9 cellular contexts compared by ENCODE assay signal in genomic region chr7:35727571-35727970, GRCh38. TPM values are rescaled to one million over a fixed set of nuclear protein-coding genes. Genes with fewer than 3 reads are reported as not detected.
A peak's percentile ranks its signal among the peaks of the same experiment; 100 is the strongest.
DNase-seq lines count a peak whose midpoint lies in the region; ATAC-seq and TF ChIP-seq lines count a peak whose summit lies in the region.
"Had no signal": no experiment of that assay in that cellular context is flagged by ENCODE, and none has a peak within 500 bp of the region (broad histone marks: within the 10 kb centered on the region; RNA-seq: fewer than 3 reads in every experiment).

No MANE protein-coding gene starts in this region.

- H3K27me3 ChIP-seq in CD4-positive, alpha-beta memory T cell (ENCODE audit: insufficient read depth, low read length) = no peaks in the 10 kb centered on the region
- H3K27me3 ChIP-seq: esophagus muscularis mucosa had no signal

- ATAC-seq in GM18907 (IDR thresholded peaks at IDR 0.05; ENCODE audit: unreplicated experiment) (peak; percentile 14), GM19328 (IDR thresholded peaks at IDR 0.05; ENCODE audit: unreplicated experiment) (no peak), HG02763 (IDR thresholded peaks at IDR 0.05; ENCODE audit: unreplicated experiment) (no peak)

- H3K9me3 ChIP-seq in CD4-positive, alpha-beta memory T cell (ENCODE audit: control insufficient read depth in 1 of 2, low read length in 2 of 2) = no peaks in the 10 kb centered on the region
- H3K9me3 ChIP-seq: esophagus muscularis mucosa had no signal

- no peak overlapping the region for H3K4me3 Mint-ChIP-seq in CD4-positive, alpha-beta memory T cell

- TF ChIP-seq POLR2A in NB4 (IDR thresholded peaks at IDR 0.05; ENCODE audit: extremely low read depth, insufficient read length) = no peak

- peaks cover 0 to 4% of the 10 kb centered on the region in 2 donors for H3K36me3 Mint-ChIP-seq in CD4-positive, alpha-beta memory T cell

- POLR2A ChIA-PET in CD4-positive, alpha-beta memory T cell (lab: Charles Lee; ENCODE audit: partially characterized antibody) = interaction anchor here (2.8 to 6.4 kb wide), 2 partner anchors 18 to 73 kb away, joined by 6 to 55 read pairs; partner anchors contain the start of gene SEPTIN7

- H3K36me3 ChIP-seq in CD4-positive, alpha-beta memory T cell (ENCODE audit: insufficient read depth, low read length) = no peaks in the 10 kb centered on the region
- H3K36me3 ChIP-seq: esophagus muscularis mucosa had no signal

- H3K4me3 ChIP-seq in CD4-positive, alpha-beta memory T cell (ENCODE audit: low read length in 2 of 2) = no peak overlapping the region
- no peak overlapping the region for H3K4me3 ChIP-seq in NB4 (ENCODE audit: low read depth, low read length)
- H3K4me3 ChIP-seq: esophagus muscularis mucosa had no signal

- intact Hi-C loops in CD4-positive, alpha-beta memory T cell (cut with micrococcal nuclease) = no loop called here

- no peaks in the 10 kb centered on the region for H3K27me3 Mint-ChIP-seq in CD4-positive, alpha-beta memory T cell

- TF ChIP-seq CTCF in NB4 (IDR thresholded peaks at IDR 0.05; ENCODE audit: low read depth, low read length) = peak; percentile 41

- peaks cover 36 to 68% (median 56%) of the 10 kb centered on the region in 4 donors for H3K4me1 Mint-ChIP-seq in CD4-positive, alpha-beta memory T cell

- CTCF ChIA-PET in CD4-positive, alpha-beta memory T cell (lab: Charles Lee; ENCODE audit: partially characterized antibody) = interaction anchor here (0.8 to 6.2 kb wide), 5 partner anchors 8 to 37 kb away, joined by 3 to 53 read pairs (median 19); no protein-coding TSS in a partner anchor

- H3K27ac ChIP-seq in CD4-positive, alpha-beta memory T cell (ENCODE audit: low read depth, low read length) = no peak overlapping the region
- no peak overlapping the region for H3K27ac ChIP-seq in epithelial cell of prostate
- H3K27ac ChIP-seq: esophagus muscularis mucosa had no signal

- peaks cover 61% of the 10 kb centered on the region for H3K4me1 ChIP-seq in CD4-positive, alpha-beta memory T cell (ENCODE audit: insufficient read depth, low read length)

- peaks cover 0 to 4% (median 0%) of the 10 kb centered on the region in 8 donors for H3K9me3 Mint-ChIP-seq in CD4-positive, alpha-beta memory T cell

- DNase-seq in CD4-positive, alpha-beta memory T cell = no peak
- DNase-seq in NB4 (ENCODE audit: low read depth) (peak; percentile 98), epithelial cell of prostate (ENCODE audit: low read depth, low spot score) (peak; percentile 18), globus pallidus (ENCODE audit: low spot score) (no peak), H4 (ENCODE audit: low spot score) (no peak)

- peak overlapping the region in 4 of 7 donors; percentile 29 to 61 (median 48) for H3K27ac Mint-ChIP-seq in CD4-positive, alpha-beta memory T cell

RNA-seq across cellular contexts. Expression of gene HERPUD2, which starts 32.6 kb away (rescaled TPM):
- 10 to 100 TPM; 67.3 to 71.8 TPM for total RNA-seq in CD4-positive, alpha-beta memory T cell
- 10 to 100 TPM; 89.2 to 99.2 TPM for polyA plus RNA-seq in CD4-positive, alpha-beta memory T cell
- total RNA-seq in H4 (2014; rRNA removed; shearing (Covaris generic)) = 19.2 and 39.3 TPM in 2 replicates

Comparison
In these comparisons a context has a peak if more than half of its experiments do, and no peak if none do; other contexts are left out.
1. DNase-seq: peak in NB4 (single experiment) and epithelial cell of prostate (single experiment); none in CD4-positive, alpha-beta memory T cell (0 of 5), globus pallidus (single experiment) and H4 (single experiment).